14 cellular contexts compared by ENCODE assay signal in genomic region chr11:24781288-24781687, GRCh38.
"Had no signal": no experiment of that assay in that cellular context is flagged by ENCODE, and none has a peak within 500 bp of the region (broad histone marks: within the 10 kb centered on the region; RNA-seq: fewer than 3 reads in every experiment).

No MANE protein-coding gene starts in this region.

- H3K9me3 ChIP-seq: tibial artery, uterus had no signal

- H3K4me3 ChIP-seq: lung, smooth muscle cell, tibial artery, uterus had no signal

- H3K27ac ChIP-seq: parathyroid adenoma, tibial artery, uterus had no signal

- H3K4me3 Mint-ChIP-seq: activated B cell treated with CpG ODN at 0.5 μM for 24 hours; activated CD4-positive, alpha-beta T cell treated with anti-CD3 and anti-CD28 coated beads, Interleukin-2, amount 10 ng/mL, durations not matched to agents 24 days and 14 days; activated naive CD4-positive, alpha-beta T cell treated with anti-CD3 and anti-CD28 coated beads for 36 hours; naive B cell had no signal

- H3K4me2 ChIP-seq: smooth muscle cell had no signal

- H3K9ac ChIP-seq: parathyroid adenoma had no signal

- H3K4me1 ChIP-seq: parathyroid adenoma, tibial artery, uterus had no signal

- H3K27me3 ChIP-seq: tibial artery, uterus had no signal

- H3K9me3 Mint-ChIP-seq: activated B cell treated with CpG ODN at 0.5 μM for 24 hours, naive B cell had no signal

- DNase-seq: activated B cell treated with CpG ODN at 0.5 μM for 24 hours; activated CD4-positive, alpha-beta T cell treated with anti-CD3 and anti-CD28 coated beads, Interleukin-2, amount 10 ng/mL, durations not matched to agents 24 days and 14 days; activated CD8-positive, alpha-beta memory T cell treated with anti-CD3 and anti-CD28 coated beads for 24 hours; activated naive CD4-positive, alpha-beta T cell treated with anti-CD3 and anti-CD28 coated beads for 36 hours; central memory CD4-positive, alpha-beta T cell; effector memory CD4-positive, alpha-beta T cell; glutamatergic neuron; naive B cell; retina; tibial artery; uterus had no signal

- H3K4me1 Mint-ChIP-seq: activated CD4-positive, alpha-beta T cell treated with anti-CD3 and anti-CD28 coated beads, Interleukin-2, amount 10 ng/mL, durations not matched to agents 24 days and 14 days had no signal

- H3K36me3 Mint-ChIP-seq: naive B cell had no signal

- H3K79me2 ChIP-seq: parathyroid adenoma had no signal

- H3K36me3 ChIP-seq: tibial artery, uterus had no signal

- H2AFZ ChIP-seq: parathyroid adenoma had no signal

- H3K27me3 Mint-ChIP-seq: activated B cell treated with CpG ODN at 0.5 μM for 24 hours; activated CD4-positive, alpha-beta T cell treated with anti-CD3 and anti-CD28 coated beads, Interleukin-2, amount 10 ng/mL, durations not matched to agents 24 days and 14 days; naive B cell had no signal

- H3K27ac Mint-ChIP-seq: activated B cell treated with CpG ODN at 0.5 μM for 24 hours; activated CD4-positive, alpha-beta T cell treated with anti-CD3 and anti-CD28 coated beads, Interleukin-2, amount 10 ng/mL, durations not matched to agents 24 days and 14 days; activated naive CD4-positive, alpha-beta T cell treated with anti-CD3 and anti-CD28 coated beads for 36 hours had no signal
